In the genomic region with DNA sequence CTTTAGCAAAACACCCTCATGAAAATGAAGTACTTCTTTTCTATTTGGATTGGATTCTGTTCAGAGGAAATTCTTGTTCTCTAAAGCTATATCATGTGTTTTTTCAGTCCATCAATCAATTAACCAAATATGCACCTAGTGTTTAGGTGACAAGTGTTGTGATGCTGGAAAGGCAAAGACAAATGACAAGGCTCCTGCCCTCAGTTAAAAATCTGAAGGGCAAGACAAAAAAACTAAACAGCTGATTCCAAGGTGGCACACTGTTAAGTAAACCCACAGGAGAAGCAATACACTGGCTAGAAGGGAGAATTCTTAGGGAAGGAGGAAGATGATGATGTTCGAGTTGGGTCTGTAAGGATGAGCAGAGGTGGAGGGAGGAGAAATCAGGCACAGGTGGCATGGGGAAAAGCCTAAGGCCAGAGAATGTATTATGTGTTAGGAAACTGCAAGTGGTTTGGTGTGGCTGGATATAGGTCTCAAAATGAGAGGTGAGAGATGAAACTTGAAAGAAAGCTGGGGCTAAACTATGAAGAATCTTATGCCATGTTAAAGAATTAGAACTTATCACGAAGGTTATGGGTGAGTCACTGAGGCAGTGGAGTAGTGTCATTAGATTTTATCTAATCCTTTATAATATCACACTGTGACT, we compare ENCODE assay signal across 8 cellular contexts. TPM values are rescaled to one million over a fixed set of nuclear protein-coding genes. Genes with fewer than 3 reads are reported as not detected.
DNase-seq lines count a peak whose midpoint lies in the region; ATAC-seq and TF ChIP-seq lines count a peak whose summit lies in the region.

No MANE protein-coding gene starts in this region.

- no peaks in the 10 kb centered on the region for H3K27me3 ChIP-seq in CD4-positive, CD25-positive, alpha-beta regulatory T cell (ENCODE audit: control insufficient read depth, insufficient read depth, low read length)
- H3K27me3 ChIP-seq in thyroid gland (no peaks in the 10 kb centered on the region), left lung (no peaks in the 10 kb centered on the region)

- peak overlapping the region; percentile 45 to 80 (median 79) for H3K4me3 Mint-ChIP-seq in CD4-positive, CD25-positive, alpha-beta regulatory T cell
- H3K4me3 Mint-ChIP-seq in activated T-helper 17 cell treated with anti-CD3 and anti-CD28 coated beads, Interleukin-2, amount 50 U/mL, for 72 hours = peak overlapping the region; percentile 75

- H3K4me3 ChIP-seq in CD4-positive, CD25-positive, alpha-beta regulatory T cell (ENCODE audit: low read depth, low read length) = peak overlapping the region; percentile 67
- H3K4me3 ChIP-seq in thyroid gland (replicated peaks in 1 of 3) = no peak overlapping the region
- no peak overlapping the region for H3K4me3 ChIP-seq in left lung

- peaks cover 24 to 54% (median 33%) of the 10 kb centered on the region in 4 donors for H3K4me1 Mint-ChIP-seq in CD4-positive, CD25-positive, alpha-beta regulatory T cell
- peaks cover 46% of the 10 kb centered on the region for H3K4me1 Mint-ChIP-seq in activated T-helper 17 cell treated with anti-CD3 and anti-CD28 coated beads, Interleukin-2, amount 50 U/mL, for 72 hours

- H3K4me1 ChIP-seq in CD4-positive, CD25-positive, alpha-beta regulatory T cell (ENCODE audit: control insufficient read depth, insufficient read depth, low read length, poor library complexity, severe bottlenecking) = peaks cover 37% of the 10 kb centered on the region
- H3K4me1 ChIP-seq in thyroid gland (no peaks in the 10 kb centered on the region), left lung (peaks cover 0 to 23% of the 10 kb centered on the region in 2 donors)

- H3K27me3 Mint-ChIP-seq in CD4-positive, CD25-positive, alpha-beta regulatory T cell = no peaks in the 10 kb centered on the region
- H3K27me3 Mint-ChIP-seq in activated T-helper 17 cell treated with anti-CD3 and anti-CD28 coated beads, Interleukin-2, amount 50 U/mL, for 72 hours = no peaks in the 10 kb centered on the region

- ATAC-seq in CD4-positive, CD25-positive, alpha-beta regulatory T cell (ENCODE audit: low read depth in 2 of 2) = peak; percentile 27 to 28
- ATAC-seq in HG03103 (IDR thresholded peaks at IDR 0.05; ENCODE audit: low read depth, unreplicated experiment) = peak; percentile 42
- ATAC-seq in activated T-helper 17 cell treated with anti-CD3 and anti-CD28 coated beads, Interleukin-2, amount 50 U/mL, for 72 hours (replicated peaks) = peak; percentile 68
- ATAC-seq in left lung = no peak

- H3K9me3 Mint-ChIP-seq in CD4-positive, CD25-positive, alpha-beta regulatory T cell = peaks cover 0 to 7% (median 0%) of the 10 kb centered on the region in 7 donors
- peaks cover 9% of the 10 kb centered on the region for H3K9me3 Mint-ChIP-seq in activated T-helper 17 cell treated with anti-CD3 and anti-CD28 coated beads, Interleukin-2, amount 50 U/mL, for 72 hours

- no peaks in the 10 kb centered on the region for H3K9me3 ChIP-seq in CD4-positive, CD25-positive, alpha-beta regulatory T cell (ENCODE audit: control insufficient read depth in 2 of 2, low read length in 2 of 2)
- H3K9me3 ChIP-seq in thyroid gland (no peaks in the 10 kb centered on the region), left lung (no peaks in the 10 kb centered on the region)

- no peak for TF ChIP-seq CTCF in thyroid gland (IDR thresholded peaks at IDR 0.05)
- TF ChIP-seq CTCF in left lung (IDR thresholded peaks at IDR 0.05) = no peak

- intact Hi-C loops in thyroid gland (cut with DNase I) = no loop called here
- intact Hi-C loops in left lung (cut with DNase I) = no loop called here

- DNase-seq in CD4-positive, CD25-positive, alpha-beta regulatory T cell = peak in 1 of 3 donors; percentile 56
- DNase-seq in GM19240 (ENCODE audit: insufficient read length, low spot score) = peak; percentile 13
- no peak for DNase-seq in HT-29 (ENCODE audit: low spot score)
- no peak for DNase-seq in thyroid gland
- DNase-seq in GDM1 (lab: John Stamatoyannopoulos, UW) = no peak
- no peak for DNase-seq in left lung

- 82 to 85% methylated on average over 2 of the region's 2 CpGs for WGBS in thyroid gland, 2 donors

- no peak for TF ChIP-seq POLR2A in thyroid gland (IDR thresholded peaks at IDR 0.05)

- H3K36me3 ChIP-seq in CD4-positive, CD25-positive, alpha-beta regulatory T cell (ENCODE audit: control insufficient read depth, insufficient read depth, low read length) = no peaks in the 10 kb centered on the region
- no peaks in the 10 kb centered on the region for H3K36me3 ChIP-seq in thyroid gland
- no peaks in the 10 kb centered on the region for H3K36me3 ChIP-seq in left lung

- no peaks in the 10 kb centered on the region for H3K36me3 Mint-ChIP-seq in CD4-positive, CD25-positive, alpha-beta regulatory T cell
- peaks cover 71% of the 10 kb centered on the region for H3K36me3 Mint-ChIP-seq in activated T-helper 17 cell treated with anti-CD3 and anti-CD28 coated beads, Interleukin-2, amount 50 U/mL, for 72 hours (ENCODE audit: low read depth)

- H3K27ac ChIP-seq in CD4-positive, CD25-positive, alpha-beta regulatory T cell (ENCODE audit: insufficient read depth, low read length, poor library complexity, severe bottlenecking) = peak overlapping the region; percentile 83
- H3K27ac ChIP-seq in thyroid gland (no peak overlapping the region), left lung (no peak overlapping the region)

- H3K27ac Mint-ChIP-seq in CD4-positive, CD25-positive, alpha-beta regulatory T cell = peak overlapping the region; percentile 88 to 97 (median 94)
- peak overlapping the region; percentile 95 for H3K27ac Mint-ChIP-seq in activated T-helper 17 cell treated with anti-CD3 and anti-CD28 coated beads, Interleukin-2, amount 50 U/mL, for 72 hours

RNA-seq across cellular contexts. Expression of a gene that starts 51.8 kb away (rescaled TPM):
- total RNA-seq in CD4-positive, CD25-positive, alpha-beta regulatory T cell = 3.0 TPM
- 10 to 100 TPM in 1 of 4 donors, 1 to 10 TPM in 3; 3.6 to 11.5 (median 6.9) TPM for polyA plus RNA-seq in CD4-positive, CD25-positive, alpha-beta regulatory T cell
- total RNA-seq in activated T-helper 17 cell treated with anti-CD3 and anti-CD28 coated beads, Interleukin-2, amount 50 U/mL, for 72 hours = 10 to 100 TPM; 33.0 to 38.6 TPM
- 0.20 and 0.42 TPM in 2 replicates for total RNA-seq in HT-29 (2014; rRNA removed; shearing (Covaris generic))
- total RNA-seq in thyroid gland (1 to 10 TPM in 1 of 4 donors, under 1 TPM in 3; 0.27 to 1.8 (median 0.47) TPM), left lung (1 to 10 TPM; 1.3 to 2.0 TPM)
